Comparison of ENCODE assay signal across 17 cellular contexts in genomic region chr18:76466410-76466991, GRCh38. TPM values are rescaled to one million over a fixed set of nuclear protein-coding genes. Genes with fewer than 3 reads are reported as not detected.
DNase-seq lines count a peak whose midpoint lies in the region; ATAC-seq, FAIRE-seq and TF ChIP-seq lines count a peak whose summit lies in the region.
"Had no signal": no experiment of that assay in that cellular context is flagged by ENCODE, and none has a peak within 500 bp of the region (broad histone marks: within the 10 kb centered on the region; RNA-seq: fewer than 3 reads in every experiment).

No MANE protein-coding gene starts in this region.

- ATAC-seq in activated naive CD4-positive, alpha-beta T cell treated with anti-CD3 and anti-CD28 coated beads, Interleukin-2, amount 50 U/mL, for 72 hours: peak; percentile 20 to 37
- ATAC-seq in GM12878 (peak; percentile 31), natural killer cell (peak; percentile 18 to 46 (median 29)), GM18909 (IDR thresholded peaks at IDR 0.05; ENCODE audit: poor library complexity, unreplicated experiment) (no peak)
- ATAC-seq: left colon had no signal

- no peak for TF ChIP-seq RAD21 in GM12878 (IDR thresholded peaks at IDR 0.05; ENCODE audit: insufficient read depth, low read depth, low read length)

- H3K4me3 Mint-ChIP-seq in activated naive CD4-positive, alpha-beta T cell treated with anti-CD3 and anti-CD28 coated beads for 36 hours: no peak overlapping the region
- H3K4me3 Mint-ChIP-seq in natural killer cell: peak overlapping the region; percentile 54

- no peak overlapping the region for H2AFZ ChIP-seq in GM12878 (ENCODE audit: control insufficient read depth, low read depth, low read length)

- CTCF ChIA-PET in activated naive CD4-positive, alpha-beta T cell treated with anti-CD3 and anti-CD28 coated beads for 36 hours (lab: Charles Lee): no interaction called here
- CTCF ChIA-PET in GM12878 (lab: Yijun Ruan, JAX): no interaction called here

- H3K9me3 Mint-ChIP-seq in activated naive CD4-positive, alpha-beta T cell treated with anti-CD3 and anti-CD28 coated beads, Interleukin-2, amount 50 U/mL, for 72 hours: no peaks in the 10 kb centered on the region
- H3K9me3 Mint-ChIP-seq in activated naive CD4-positive, alpha-beta T cell treated with anti-CD3 and anti-CD28 coated beads for 36 hours: no peaks in the 10 kb centered on the region
- no peaks in the 10 kb centered on the region for H3K9me3 Mint-ChIP-seq in natural killer cell

- intact Hi-C loops in activated naive CD4-positive, alpha-beta T cell treated with anti-CD3 and anti-CD28 coated beads for 36 hours (cut with micrococcal nuclease): no loop called here
- intact Hi-C loops in GM12878 (cut with micrococcal nuclease; ENCODE audit: unreplicated experiment) (no loop called here), natural killer cell (cut with micrococcal nuclease) (no loop called here), uterus (cut with DNase I; ENCODE audit: low total_unique reads) (no loop called here)

- H3K27ac ChIP-seq in GM12878 (ENCODE audit: control insufficient read depth, insufficient read depth) (0 out of 2 replicates have a peak overlapping the region, but pooled peaks have one; percentile 18), uterus (peak overlapping the region; percentile 55 to 64)
- H3K27ac ChIP-seq: SK-N-MC had no signal

- no peaks in the 10 kb centered on the region for H3K9me3 ChIP-seq in GM12878 (replicated peaks; ENCODE audit: control insufficient read depth, insufficient read depth, low read length)
- no peaks in the 10 kb centered on the region for H3K9me3 ChIP-seq in uterus
- H3K9me3 ChIP-seq: tibial nerve had no signal

- H3K27me3 ChIP-seq in GM12878 (replicated peaks in 1 of 2; ENCODE audit: control insufficient read depth in 2 of 2, insufficient read depth in 2 of 2, low read length in 1 of 2) (no peaks in the 10 kb centered on the region), uterus (no peaks in the 10 kb centered on the region)
- H3K27me3 ChIP-seq: tibial nerve had no signal

- TF ChIP-seq CTCF in GM12878 (IDR thresholded peaks at IDR 0.05 in 2 of 3, conservative IDR thresholded peaks at IDR 0.05 in 1 of 3; ENCODE audit: control insufficient read depth in 2 of 3, extremely low read depth in 1 of 3, insufficient read depth in 1 of 3, low read depth in 3 of 3, low read length in 3 of 3) (no peak), natural killer cell (IDR thresholded peaks at IDR 0.05) (no peak), uterus (IDR thresholded peaks at IDR 0.05) (no peak)

- H3K4me3 ChIP-seq in GM12878 (no peak overlapping the region), uterus (no peak overlapping the region)
- H3K4me3 ChIP-seq: SK-N-MC, tibial nerve had no signal

- H3K36me3 Mint-ChIP-seq in activated naive CD4-positive, alpha-beta T cell treated with anti-CD3 and anti-CD28 coated beads, Interleukin-2, amount 50 U/mL, for 72 hours: no peaks in the 10 kb centered on the region
- H3K36me3 Mint-ChIP-seq in activated naive CD4-positive, alpha-beta T cell treated with anti-CD3 and anti-CD28 coated beads for 36 hours (ENCODE audit: low read depth): no peaks in the 10 kb centered on the region
- H3K36me3 Mint-ChIP-seq in natural killer cell: no peaks in the 10 kb centered on the region

- POLR2A ChIA-PET in GM12878 (lab: Charles Lee): no interaction called here

- in situ Hi-C loops in GM12878 (cut with MboI): no loop called here

- 91% methylated on average over 20 of the region's 20 CpGs for WGBS in GM12878 (ENCODE audit: insufficient coverage, insufficient replicate concordance, low lambda C conversion rate, missing lambda C conversion rate)

- no peak overlapping the region for H3K4me2 ChIP-seq in GM12878 (ENCODE audit: control insufficient read depth, insufficient read depth)

- no peak overlapping the region for H3K9ac ChIP-seq in GM12878 (ENCODE audit: control insufficient read depth, insufficient read depth, low read length)

- RAD21 ChIA-PET in GM12878 (lab: Charles Lee; ENCODE audit: unreplicated experiment): no interaction called here

- BruUV-seq in GM12878 (replicated peaks; lab: Mats Ljungman, UMichigan): no TSS peak

- H3K4me1 ChIP-seq in GM12878 (ENCODE audit: control insufficient read depth, insufficient read depth, low read length): peaks cover 13% of the 10 kb centered on the region
- peaks cover 5 to 9% of the 10 kb centered on the region in 2 donors for H3K4me1 ChIP-seq in uterus

- SMC1A ChIA-PET in GM12878 (lab: Charles Lee; ENCODE audit: uncharacterized antibody, unreplicated experiment): no interaction called here

- peaks cover 22% of the 10 kb centered on the region for H3K4me1 Mint-ChIP-seq in activated naive CD4-positive, alpha-beta T cell treated with anti-CD3 and anti-CD28 coated beads for 36 hours (ENCODE audit: low read depth)
- peaks cover 32 to 49% of the 10 kb centered on the region in 2 donors for H3K4me1 Mint-ChIP-seq in natural killer cell

- no peak for TF ChIP-seq EP300 in GM12878 (IDR thresholded peaks at IDR 0.05; ENCODE audit: borderline replicate concordance in 1 of 2, control insufficient read depth in 1 of 2, low read depth in 2 of 2, low read length in 2 of 2)

- TF ChIP-seq POLR2A in GM12878 (IDR thresholded peaks at IDR 0.05; ENCODE audit: low read depth, low read length) (no peak; the same call in 1 of the 2 replicates), uterus (IDR thresholded peaks at IDR 0.05) (no peak)

- peak overlapping the region; percentile 10 to 77 for H3K27ac Mint-ChIP-seq in activated naive CD4-positive, alpha-beta T cell treated with anti-CD3 and anti-CD28 coated beads, Interleukin-2, amount 50 U/mL, for 72 hours
- no peak overlapping the region for H3K27ac Mint-ChIP-seq in activated naive CD4-positive, alpha-beta T cell treated with anti-CD3 and anti-CD28 coated beads for 36 hours
- peak overlapping the region; percentile 75 to 92 for H3K27ac Mint-ChIP-seq in natural killer cell

- H4K20me1 ChIP-seq in GM12878 (ENCODE audit: control insufficient read depth, insufficient read depth): peaks cover 3% of the 10 kb centered on the region; the same call in 1 of the 2 replicates

- H3K27me3 Mint-ChIP-seq in activated naive CD4-positive, alpha-beta T cell treated with anti-CD3 and anti-CD28 coated beads for 36 hours (ENCODE audit: low read depth): no peaks in the 10 kb centered on the region
- H3K27me3 Mint-ChIP-seq in natural killer cell (ENCODE audit: low read depth in 2 of 2): no peaks in the 10 kb centered on the region

- DNase-seq in activated naive CD4-positive, alpha-beta T cell treated with anti-CD3 and anti-CD28 coated beads, Interleukin-2, amount 50 U/mL, for 72 hours (ENCODE audit: low spot score in 2 of 2): no peak
- no peak for DNase-seq in activated naive CD4-positive, alpha-beta T cell treated with anti-CD3 and anti-CD28 coated beads for 36 hours
- no peak for DNase-seq in GM12878 (ENCODE audit: low read depth, low spot score)
- DNase-seq in natural killer cell: no peak
- DNase-seq in uterus: peak in 1 of 2 donors; percentile 21
- no peak for DNase-seq in NCI-H1417 treated with DMSO at 0.1 percent for 48 hours (lab: John Stamatoyannopoulos, UW)
- no peak for DNase-seq in HPDE6-E6E7 (ENCODE audit: extremely low spot score)
- DNase-seq: activated CD4-positive, CD25-positive, alpha-beta regulatory T cell treated with anti-CD3 and anti-CD28 coated beads, Interleukin-2, amount 50 U/mL, for 72 hours; activated effector memory CD4-positive, alpha-beta T cell treated with Interleukin-2 at 50 U/mL for 16 hours; caudate nucleus; left colon; NCI-H2227 treated with DMSO at 0.1 percent for 48 hours; small intestine had no signal

- no peak for FAIRE-seq in GM12878 (lab: Jason Lieb, UNC)
- FAIRE-seq: endothelial cell of umbilical vein, small intestine had no signal

- no peaks in the 10 kb centered on the region; a peak in 3 of 4 replicates for H3K36me3 ChIP-seq in GM12878 (ENCODE audit: control insufficient read depth in 2 of 2, insufficient read depth in 2 of 2, low read length in 1 of 2)
- H3K36me3 ChIP-seq in uterus: no peaks in the 10 kb centered on the region

- H3K79me2 ChIP-seq in GM12878 (ENCODE audit: control insufficient read depth, insufficient read depth, low read length): peaks cover 60% of the 10 kb centered on the region

TF ChIP-seq in GM12878, 131 proteins besides CTCF, POLR2A, EP300 and RAD21 (continues in another document):
- no peak for TF ChIP-seq PAX5 (IDR thresholded peaks at IDR 0.05; ENCODE audit: borderline replicate concordance, low read depth, low read length)

RNA-seq across cellular contexts. Expression of gene ZNF516, which starts 28.5 kb away (rescaled TPM):
- 10 to 100 TPM in 1 of 2 donors, 1 to 10 TPM in 1; 7.9 to 13.8 TPM for total RNA-seq in activated naive CD4-positive, alpha-beta T cell treated with anti-CD3 and anti-CD28 coated beads, Interleukin-2, amount 50 U/mL, for 72 hours
- 1 to 10 TPM; 7.4 to 8.4 TPM for total RNA-seq in activated naive CD4-positive, alpha-beta T cell treated with anti-CD3 and anti-CD28 coated beads for 36 hours
- total RNA-seq in GM12878 (2013; cell fraction: nucleolus; rRNA removed): 64.3 and 64.4 TPM in 2 replicates
- 9.5 and 12.1 TPM in 2 replicates for total RNA-seq in GM12878 (2014; rRNA removed)
- 6.8 and 6.9 TPM in 2 replicates for total RNA-seq in GM12878 (2014; rRNA removed; fragmentation: Illumina TruSeq; extraction: Trizol)
- total RNA-seq in GM12878 (2021): 23.8 and 32.0 TPM in 2 replicates
- 7.3 TPM for polyA plus RNA-seq in GM12878 (2011; ENCODE audit: low read depth)
- polyA plus RNA-seq in GM12878 (2011; rRNA removed): 8.7 and 9.0 TPM in 2 replicates
- 5.5 and 6.0 TPM in 2 replicates for polyA plus RNA-seq in GM12878 (2011; cell fraction: cytosol; rRNA removed)
- polyA plus RNA-seq in GM12878 (2011; cell fraction: nucleus; rRNA removed): 21.3 and 23.9 TPM in 2 replicates
- polyA plus RNA-seq in GM12878 (2012): 11.5 and 14.1 TPM in 2 replicates
- polyA plus RNA-seq in GM12878 (2014; fragmentation: Illumina TruSeq; extraction: Trizol): 3.9 and 4.7 TPM in 2 replicates
- polyA plus RNA-seq in GM12878 (2014; fragmentation: Nextera tagmentation; extraction: Ambion mirVana): 1 to 10 TPM; 2.0 to 4.2 TPM
- 9.8 and 10.4 TPM in 2 replicates for polyA plus RNA-seq in GM12878 (2014; rRNA removed)
- 1 to 10 TPM; 8.2 to 8.3 TPM for polyA plus RNA-seq in GM12878 (2016; fragmentation: Nextera tagmentation; extraction: Ambion mirVana)
- polyA minus RNA-seq in GM12878 (2011; rRNA and poly(A)+ RNA removed): 6.5 and 11.3 TPM in 2 replicates
- 6.0 and 11.0 TPM in 2 replicates for polyA minus RNA-seq in GM12878 (2011; cell fraction: cytosol; rRNA and poly(A)+ RNA removed)
- 22.1 and 30.9 TPM in 2 replicates for polyA minus RNA-seq in GM12878 (2011; cell fraction: nucleus; rRNA and poly(A)+ RNA removed)
- total RNA-seq in natural killer cell: 10 to 100 TPM; 49.1 to 60.0 (median 52.4) TPM
- 100 to 1,000 TPM in 1 of 4 donors, 10 to 100 TPM in 3; 29.4 to 177 (median 65.7) TPM for total RNA-seq in uterus
